In the genomic region with DNA sequence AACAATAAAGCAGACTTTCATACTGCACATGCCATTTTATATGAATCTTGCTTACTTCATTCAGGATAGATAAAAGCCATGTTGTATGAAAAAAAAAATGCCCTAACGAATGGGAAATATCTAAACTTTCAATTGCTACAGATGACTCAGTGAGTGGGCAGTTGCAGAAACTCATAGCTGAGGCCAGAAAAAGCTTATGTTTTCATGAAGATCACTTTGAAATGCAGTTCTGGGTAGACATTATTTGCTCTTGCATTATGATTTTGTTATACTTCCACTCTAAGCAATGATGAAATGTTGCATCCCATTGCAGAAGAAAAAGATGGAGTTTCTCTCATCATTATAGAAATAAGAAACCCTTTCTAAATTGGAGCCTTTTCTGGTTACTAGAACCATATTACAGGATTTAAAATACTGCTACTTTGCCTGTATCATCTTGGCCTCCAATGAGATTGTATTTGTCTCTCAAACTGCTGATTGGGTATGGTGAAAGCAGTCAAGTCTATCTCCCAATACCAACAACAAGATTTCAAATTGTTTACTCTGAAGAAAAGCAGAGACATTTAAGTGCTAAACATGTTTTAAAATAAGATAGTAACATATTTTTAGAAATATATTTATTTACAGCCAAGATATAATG, we compare ENCODE assay signal across 10 cellular contexts. TPM values are rescaled to one million over a fixed set of nuclear protein-coding genes. Genes with fewer than 3 reads are reported as not detected.
DNase-seq lines count a peak whose midpoint lies in the region; ATAC-seq and TF ChIP-seq lines count a peak whose summit lies in the region.
"Had no signal": no experiment of that assay in that cellular context is flagged by ENCODE, and none has a peak within 500 bp of the region (broad histone marks: within the 10 kb centered on the region; RNA-seq: fewer than 3 reads in every experiment).

No MANE protein-coding gene starts in this region.

- peaks cover 18 to 20% of the 10 kb centered on the region in 2 donors for H3K9me3 Mint-ChIP-seq in activated naive CD4-positive, alpha-beta T cell treated with anti-CD3 and anti-CD28 coated beads, Interleukin-2, amount 50 U/mL, for 72 hours
- H3K9me3 Mint-ChIP-seq in activated naive CD4-positive, alpha-beta T cell treated with anti-CD3 and anti-CD28 coated beads, Interleukin-2, amount 10 ng/mL, durations not matched to agents 7 days and 5 days, result peaks cover 22% of the 10 kb centered on the region
- peaks cover 26% of the 10 kb centered on the region for H3K9me3 Mint-ChIP-seq in T-helper 1 cell treated with Interleukin-12 subunit alpha and Interleukin-12 subunit beta and Interleukin-4 antibody, amounts not matched to agents 30 μg/mL and 1 μg/mL, for 36 hours

- CTCF ChIA-PET in activated naive CD4-positive, alpha-beta T cell treated with anti-CD3 and anti-CD28 coated beads, Interleukin-2, amount 10 ng/mL, durations not matched to agents 7 days and 5 days (lab: Charles Lee), result no interaction called here

- H3K36me3 Mint-ChIP-seq in activated naive CD4-positive, alpha-beta T cell treated with anti-CD3 and anti-CD28 coated beads, Interleukin-2, amount 50 U/mL, for 72 hours, result peaks cover 7 to 21% of the 10 kb centered on the region in 2 donors
- H3K36me3 Mint-ChIP-seq in activated naive CD4-positive, alpha-beta T cell treated with anti-CD3 and anti-CD28 coated beads, Interleukin-2, amount 10 ng/mL, durations not matched to agents 7 days and 5 days, result peaks cover 6% of the 10 kb centered on the region
- H3K36me3 Mint-ChIP-seq in T-helper 1 cell treated with Interleukin-12 subunit alpha and Interleukin-12 subunit beta and Interleukin-4 antibody, amounts not matched to agents 30 μg/mL and 1 μg/mL, for 36 hours (ENCODE audit: low read depth), result peaks cover 15% of the 10 kb centered on the region

- ATAC-seq in activated naive CD4-positive, alpha-beta T cell treated with anti-CD3 and anti-CD28 coated beads, Interleukin-2, amount 50 U/mL, for 72 hours, result peak; percentile 53 to 91
- no peak for ATAC-seq in GM18909 (IDR thresholded peaks at IDR 0.05; ENCODE audit: poor library complexity, unreplicated experiment)
- no peak for ATAC-seq in GM19328 (IDR thresholded peaks at IDR 0.05; ENCODE audit: unreplicated experiment)

- H3K27ac Mint-ChIP-seq in activated naive CD4-positive, alpha-beta T cell treated with anti-CD3 and anti-CD28 coated beads, Interleukin-2, amount 50 U/mL, for 72 hours, result peak overlapping the region in 1 of 2 donors; percentile 15
- H3K27ac Mint-ChIP-seq in activated naive CD4-positive, alpha-beta T cell treated with anti-CD3 and anti-CD28 coated beads, Interleukin-2, amount 10 ng/mL, durations not matched to agents 7 days and 5 days, result no peak overlapping the region
- H3K27ac Mint-ChIP-seq in T-helper 1 cell treated with Interleukin-12 subunit alpha and Interleukin-12 subunit beta and Interleukin-4 antibody, amounts not matched to agents 30 μg/mL and 1 μg/mL, for 36 hours, result peak overlapping the region; percentile 12
- H3K27ac Mint-ChIP-seq: CD14-positive monocyte had no signal

- peak overlapping the region; percentile 5 for H3K4me3 ChIP-seq in fibroblast of pulmonary artery (replicated peaks; ENCODE audit: low read depth, low read length)

- DNase-seq in activated naive CD4-positive, alpha-beta T cell treated with anti-CD3 and anti-CD28 coated beads, Interleukin-2, amount 50 U/mL, for 72 hours (ENCODE audit: low spot score in 2 of 2), result no peak
- DNase-seq in activated naive CD4-positive, alpha-beta T cell treated with anti-CD3 and anti-CD28 coated beads, Interleukin-2, amount 10 ng/mL, durations not matched to agents 7 days and 5 days, result no peak
- peak; percentile 87 for DNase-seq in fibroblast of pulmonary artery (ENCODE audit: low read depth)
- DNase-seq in NCI-H2171 treated with DMSO at 0.1 percent for 48 hours (lab: John Stamatoyannopoulos, UW), result no peak
- DNase-seq in central memory CD4-positive, alpha-beta T cell, result no peak
- DNase-seq: NCI-H1694 had no signal

- no peaks in the 10 kb centered on the region for H3K27me3 Mint-ChIP-seq in activated naive CD4-positive, alpha-beta T cell treated with anti-CD3 and anti-CD28 coated beads, Interleukin-2, amount 10 ng/mL, durations not matched to agents 7 days and 5 days
- no peaks in the 10 kb centered on the region for H3K27me3 Mint-ChIP-seq in T-helper 1 cell treated with Interleukin-12 subunit alpha and Interleukin-12 subunit beta and Interleukin-4 antibody, amounts not matched to agents 30 μg/mL and 1 μg/mL, for 36 hours (ENCODE audit: low read depth)

- H3K4me3 Mint-ChIP-seq in activated naive CD4-positive, alpha-beta T cell treated with anti-CD3 and anti-CD28 coated beads, Interleukin-2, amount 10 ng/mL, durations not matched to agents 7 days and 5 days, result no peak overlapping the region
- no peak overlapping the region for H3K4me3 Mint-ChIP-seq in T-helper 1 cell treated with Interleukin-12 subunit alpha and Interleukin-12 subunit beta and Interleukin-4 antibody, amounts not matched to agents 30 μg/mL and 1 μg/mL, for 36 hours
- H3K4me3 Mint-ChIP-seq: CD14-positive monocyte had no signal

- peaks cover 19% of the 10 kb centered on the region for H3K4me1 Mint-ChIP-seq in activated naive CD4-positive, alpha-beta T cell treated with anti-CD3 and anti-CD28 coated beads, Interleukin-2, amount 10 ng/mL, durations not matched to agents 7 days and 5 days
- peaks cover 20% of the 10 kb centered on the region for H3K4me1 Mint-ChIP-seq in T-helper 1 cell treated with Interleukin-12 subunit alpha and Interleukin-12 subunit beta and Interleukin-4 antibody, amounts not matched to agents 30 μg/mL and 1 μg/mL, for 36 hours (ENCODE audit: low read depth)

- TF ChIP-seq CTCF in fibroblast of pulmonary artery (IDR thresholded peaks at IDR 0.05; ENCODE audit: low read length, missing control alignments), result no peak

RNA-seq across cellular contexts. Expression of gene PEAK1, which starts 17.0 kb away (rescaled TPM):
- 10 to 100 TPM; 26.2 to 27.0 TPM for total RNA-seq in activated naive CD4-positive, alpha-beta T cell treated with anti-CD3 and anti-CD28 coated beads, Interleukin-2, amount 50 U/mL, for 72 hours

RNA-seq across cellular contexts. Expression of gene HMG20A, which starts 17.8 kb away (rescaled TPM):
- total RNA-seq in activated naive CD4-positive, alpha-beta T cell treated with anti-CD3 and anti-CD28 coated beads, Interleukin-2, amount 50 U/mL, for 72 hours, result 10 to 100 TPM; 24.8 to 55.4 TPM

Comparison
In these comparisons a context has a peak if more than half of its experiments do, and no peak if none do; other contexts are left out.
1. ATAC-seq: peak in activated naive CD4-positive, alpha-beta T cell treated with anti-CD3 and anti-CD28 coated beads, Interleukin-2, amount 50 U/mL, for 72 hours (2 of 2); none in GM18909 (single experiment) and GM19328 (single experiment).